19 cellular contexts compared by ENCODE assay signal in the genomic region with DNA sequence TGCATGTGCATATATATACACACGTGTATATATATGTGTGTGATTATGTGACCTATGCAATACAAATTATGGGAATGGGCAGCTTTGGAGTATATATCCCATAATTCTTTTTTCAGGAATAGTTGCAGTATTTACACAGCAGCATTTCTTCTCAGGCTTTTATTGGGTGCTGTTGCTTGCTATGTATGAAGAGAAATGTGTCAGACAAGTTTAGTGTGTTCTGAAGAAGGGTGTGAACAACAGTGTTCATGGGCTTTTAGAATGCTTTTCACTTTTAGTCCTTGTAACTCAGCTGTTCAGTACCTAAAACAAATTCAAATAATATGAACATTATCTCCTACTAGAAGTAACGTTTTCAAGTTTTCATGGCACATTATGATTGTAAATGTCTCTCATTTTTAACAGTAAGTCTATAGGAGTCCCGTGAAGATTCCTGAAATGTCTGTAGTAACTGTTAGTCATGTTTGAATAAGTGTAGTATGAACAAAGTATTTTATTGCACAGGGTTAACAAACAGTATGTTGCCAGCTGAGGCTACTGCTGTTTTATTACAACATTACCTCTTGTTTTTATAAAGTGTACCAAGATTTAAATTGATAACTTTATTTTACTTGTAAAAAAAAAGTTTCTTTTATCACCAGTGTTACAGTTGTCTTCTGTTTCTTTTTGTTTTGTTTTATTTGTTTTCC. TPM values are rescaled to one million over a fixed set of nuclear protein-coding genes. Genes with fewer than 3 reads are reported as not detected.
DNase-seq lines count a peak whose midpoint lies in the region; ATAC-seq, FAIRE-seq and TF ChIP-seq lines count a peak whose summit lies in the region.
"Had no signal": no experiment of that assay in that cellular context is flagged by ENCODE, and none has a peak within 500 bp of the region (broad histone marks: within the 10 kb centered on the region; RNA-seq: fewer than 3 reads in every experiment).

No MANE protein-coding gene starts in this region.

- H3K4me2 ChIP-seq in IMR-90 (ENCODE audit: low read depth, low read length) = no peak overlapping the region
- H3K4me2 ChIP-seq: KMS-11 had no signal

- no peak overlapping the region for H3K4ac ChIP-seq in IMR-90 (ENCODE audit: low read depth, low read length)

- H4K91ac ChIP-seq in IMR-90 (ENCODE audit: insufficient read depth, low read depth, low read length) = no peak overlapping the region

- H3K18ac ChIP-seq in IMR-90 (ENCODE audit: low read depth, low read length) = no peak overlapping the region

- peaks cover 0 to 11% of the 10 kb centered on the region in 2 experiments; a peak in 2 of 4 replicates for H3K79me1 ChIP-seq in IMR-90 (ENCODE audit: low read depth in 1 of 2, low read length in 2 of 2)

- H3K4me3 ChIP-seq in AG04449 (ENCODE audit: low read depth, low read length) = no peak overlapping the region
- H3K4me3 ChIP-seq in IMR-90 (ENCODE audit: insufficient read depth, low read depth, low read length) = no peak overlapping the region
- no peak overlapping the region for H3K4me3 ChIP-seq in pancreas
- H3K4me3 ChIP-seq: GM23248, SK-N-MC had no signal

- H3K4me1 ChIP-seq in IMR-90 (ENCODE audit: control insufficient read depth, insufficient read depth, low read length) = no peaks in the 10 kb centered on the region
- peaks cover 0 to 6% (median 3%) of the 10 kb centered on the region in 3 donors for H3K4me1 ChIP-seq in pancreas

- no TSS peak for BruUV-seq in IMR-90 (replicated peaks; lab: Mats Ljungman, UMichigan)

- no peak for TF ChIP-seq POLR2A in IMR-90 (IDR thresholded peaks at IDR 0.05; ENCODE audit: low read depth, low read length)

- H3K27ac ChIP-seq in IMR-90 (ENCODE audit: insufficient read depth, low read length) (no peak overlapping the region), pancreas (no peak overlapping the region)
- H3K27ac ChIP-seq: GM23248, KMS-11, SK-N-MC had no signal

- DNase-seq in AG04449 (ENCODE audit: low read depth, low spot score) (peak; percentile 17), IMR-90 (no peak), pancreas (no peak), left ventricle myocardium superior (no peak), COLO668 (lab: John Stamatoyannopoulos, UW; ENCODE audit: unreplicated experiment) (no peak)
- DNase-seq: CD4-positive, CD25-positive, alpha-beta regulatory T cell; DMS53; GM23248; MM.1S; NCI-H1092 treated with DMSO at 0.1 percent for 48 hours; NCI-H2081 treated with DMSO at 0.1 percent for 48 hours; NCI-H524; Right ventricle myocardium superior had no signal

- peaks cover 6% of the 10 kb centered on the region; the same call in 1 of the 2 replicates for H3K9me1 ChIP-seq in IMR-90 (ENCODE audit: insufficient read depth, low read length)

- no peak for TF ChIP-seq RAD21 in IMR-90 (IDR thresholded peaks at IDR 0.05; ENCODE audit: low read length)

- H4K20me1 ChIP-seq in IMR-90 (ENCODE audit: insufficient read depth, low read length) = no peaks in the 10 kb centered on the region

- no peak overlapping the region for H2BK15ac ChIP-seq in IMR-90 (ENCODE audit: low read depth, low read length)

- POLR2A ChIA-PET in AG04449 (lab: Yijun Ruan, JAX) (no interaction called here), IMR-90 (lab: Charles Lee; ENCODE audit: unreplicated experiment) (no interaction called here)

- no peak for TF ChIP-seq CTCF in AG04449 (IDR thresholded peaks at IDR 0.05; ENCODE audit: insufficient read depth, low read length, missing control alignments)
- TF ChIP-seq CTCF in IMR-90 (conservative IDR thresholded peaks at IDR 0.05; ENCODE audit: low read depth, low read length) = no peak
- no peak for TF ChIP-seq CTCF in pancreas (IDR thresholded peaks at IDR 0.05)

- no peak overlapping the region for H2AK9ac ChIP-seq in IMR-90 (replicated peaks; ENCODE audit: low read depth, low read length, poor library complexity)

- H2AK5ac ChIP-seq in IMR-90 (ENCODE audit: low read depth, low read length) = no peak overlapping the region

- no peak overlapping the region for H2BK5ac ChIP-seq in IMR-90 (ENCODE audit: low read depth, low read length, poor library complexity, severe bottlenecking)

- H3K9ac ChIP-seq in IMR-90 (ENCODE audit: low read depth, low read length) = no peak overlapping the region
- H3K9ac ChIP-seq: GM23248, KMS-11 had no signal

- H3K27me3 ChIP-seq in IMR-90 (ENCODE audit: control insufficient read depth, insufficient read depth, low read length) = no peaks in the 10 kb centered on the region
- no peaks in the 10 kb centered on the region for H3K27me3 ChIP-seq in pancreas

- H3K56ac ChIP-seq in IMR-90 (ENCODE audit: extremely low read depth, insufficient read depth, low read length) = no peak overlapping the region

- dilution Hi-C loops in IMR-90 (cut with HindIII; ENCODE audit: low sequenced_read_pairs, unreplicated experiment) = no loop called here

- H3K9me3 ChIP-seq in IMR-90 (ENCODE audit: control insufficient read depth, insufficient read depth, low read length) (no peaks in the 10 kb centered on the region), pancreas (no peaks in the 10 kb centered on the region)

- H3K36me3 ChIP-seq in IMR-90 (ENCODE audit: control insufficient read depth, insufficient read depth, low read length) (peaks cover 11% of the 10 kb centered on the region), pancreas (peaks cover 0 to 15% (median 8%) of the 10 kb centered on the region in 3 donors)

- no peak overlapping the region for H2BK20ac ChIP-seq in IMR-90 (ENCODE audit: low read depth, low read length)

- H2BK120ac ChIP-seq in IMR-90 (ENCODE audit: low read depth, low read length) = no peak overlapping the region

- H3K23ac ChIP-seq in IMR-90 (ENCODE audit: low read depth, low read length) = no peak overlapping the region

- no CpG with 5 or more reads among the region's 3 CpGs for WGBS in IMR-90 (ENCODE audit: extremely low coverage in 2 of 2, insufficient read length in 1 of 2), 2 experiments
- 40 to 48% methylated on average over 3 of the region's 3 CpGs for WGBS in pancreas, 2 donors

- in situ Hi-C loops in IMR-90 (cut with MboI; ENCODE audit: low sequenced_read_pairs) = no loop called here

- H4K5ac ChIP-seq in IMR-90 (ENCODE audit: low read depth, low read length) = no peak overlapping the region

- ATAC-seq in IMR-90 (ENCODE audit: low read depth) (peak; percentile 46), pancreas (peak in 1 of 4 donors; percentile 43), GM18519 (IDR thresholded peaks at IDR 0.05; ENCODE audit: low FRiP score, unreplicated experiment) (no peak), left ventricle myocardium superior (no peak)
- ATAC-seq: HepG2, Panc1 had no signal

- H3K14ac ChIP-seq in IMR-90 (replicated peaks; ENCODE audit: low read depth, low read length) = no peak overlapping the region

- H2AFZ ChIP-seq in IMR-90 (replicated peaks; ENCODE audit: low read length, poor library complexity) = no peak overlapping the region
- H2AFZ ChIP-seq: GM23248 had no signal

- intact Hi-C loops in IMR-90 (cut with micrococcal nuclease) = loop anchor here (2.0 kb wide), 1 partner anchor 25 kb away; no protein-coding TSS in a partner anchor
- intact Hi-C loops in pancreas (cut with DNase I) = no loop called here
- intact Hi-C loops in left ventricle myocardium superior (cut with micrococcal nuclease) = no loop called here

- FAIRE-seq in colon (lab: Jason Lieb, UNC) = peak; percentile 55
- FAIRE-seq in pancreas (lab: Jason Lieb, UNC) = peak; percentile 34
- FAIRE-seq: HepG2 had no signal

- CTCF ChIA-PET in AG04449 (lab: Yijun Ruan, JAX) = interaction anchor here (0.9 to 1.3 kb wide), 2 partner anchors 20 to 58 kb away, joined by 3 read pairs; no protein-coding TSS in a partner anchor
- CTCF ChIA-PET in IMR-90 (lab: Yijun Ruan, JAX) = no interaction called here

- H4K8ac ChIP-seq in IMR-90 (ENCODE audit: low read depth in 2 of 2, low read length in 2 of 2) = no peak overlapping the region

TF ChIP-seq in IMR-90, 13 proteins besides CTCF, POLR2A, EP300 and RAD21 (continues in another document):
- no peak for TF ChIP-seq FOS (IDR thresholded peaks at IDR 0.05; ENCODE audit: low read depth, low read length)
- TF ChIP-seq CEBPB (IDR thresholded peaks at IDR 0.05; ENCODE audit: low read depth, low read length) = no peak
- no peak for TF ChIP-seq NFE2L2 (IDR thresholded peaks at IDR 0.05; ENCODE audit: low read depth, low read length)
- no peak for TF ChIP-seq MXI1 (IDR thresholded peaks at IDR 0.05; ENCODE audit: borderline replicate concordance, low read depth, low read length)
- no peak for TF ChIP-seq RFX5 (IDR thresholded peaks at IDR 0.05; ENCODE audit: low read depth, low read length)
- TF ChIP-seq MAZ (IDR thresholded peaks at IDR 0.05; ENCODE audit: borderline replicate concordance, low read depth, low read length) = no peak
- TF ChIP-seq MAFK (IDR thresholded peaks at IDR 0.05; ENCODE audit: low read depth, low read length) = no peak
- TF ChIP-seq, protein P1, sequence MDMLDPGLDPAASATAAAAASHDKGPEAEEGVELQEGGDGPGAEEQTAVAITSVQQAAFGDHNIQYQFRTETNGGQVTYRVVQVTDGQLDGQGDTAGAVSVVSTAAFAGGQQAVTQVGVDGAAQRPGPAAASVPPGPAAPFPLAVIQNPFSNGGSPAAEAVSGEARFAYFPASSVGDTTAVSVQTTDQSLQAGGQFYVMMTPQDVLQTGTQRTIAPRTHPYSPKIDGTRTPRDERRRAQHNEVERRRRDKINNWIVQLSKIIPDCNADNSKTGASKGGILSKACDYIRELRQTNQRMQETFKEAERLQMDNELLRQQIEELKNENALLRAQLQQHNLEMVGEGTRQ (IDR thresholded peaks at IDR 0.05; ENCODE audit: low read depth, low read length) = no peak
- no peak for TF ChIP-seq RCOR1 (IDR thresholded peaks at IDR 0.05; ENCODE audit: insufficient replicate concordance, low read length)

RNA-seq across cellular contexts. Expression of a gene that starts 42.5 kb away (rescaled TPM):
- total RNA-seq in IMR-90 (2012; rRNA removed) (20.1 and 53.3 TPM in 2 replicates), pancreas (10 to 100 TPM; 15.2 to 29.0 (median 19.5) TPM), left ventricle myocardium superior (54.8 TPM)
- polyA plus RNA-seq in IMR-90 (2012; rRNA removed) (38.1 and 39.0 TPM in 2 replicates), pancreas (10 to 100 TPM in 1 of 2 donors, 1 to 10 TPM in 1; 4.3 to 13.4 TPM)
- 11.1 and 12.9 TPM in 2 replicates for polyA plus RNA-seq in IMR-90 (2012; cell fraction: cytosol; rRNA removed)
- 5.0 and 19.1 TPM in 2 replicates for polyA plus RNA-seq in IMR-90 (2012; cell fraction: nucleus; rRNA removed; ENCODE audit: low replicate concordance)

RNA-seq across cellular contexts. Expression of a gene that starts 42.8 kb away (rescaled TPM):
- total RNA-seq in IMR-90 (2012; rRNA removed) (7.3 and 20.0 TPM in 2 replicates), pancreas (1 to 10 TPM in 4 of 6 donors, under 1 TPM in 2; 0.95 to 1.6 (median 1.2) TPM), left ventricle myocardium superior (2.9 TPM)
- polyA plus RNA-seq in IMR-90 (2012; rRNA removed) (4.3 and 5.5 TPM in 2 replicates), pancreas (1 to 10 TPM; 1.1 to 1.7 TPM)
- 0.74 and 0.75 TPM in 2 replicates for polyA plus RNA-seq in IMR-90 (2012; cell fraction: cytosol; rRNA removed)
- 1.8 and 8.3 TPM in 2 replicates for polyA plus RNA-seq in IMR-90 (2012; cell fraction: nucleus; rRNA removed; ENCODE audit: low replicate concordance)

RNA-seq across cellular contexts. Expression of a gene that starts 58.7 kb away (rescaled TPM):
- total RNA-seq in IMR-90 (2012; rRNA removed) (33.3 and 39.8 TPM in 2 replicates), pancreas (10 to 100 TPM in 2 of 6 donors, 1 to 10 TPM in 4; 6.5 to 16.2 (median 8.7) TPM), left ventricle myocardium superior (8.7 TPM)
- polyA plus RNA-seq in IMR-90 (2012; rRNA removed) (9.5 and 10.6 TPM in 2 replicates), pancreas (10 to 100 TPM in 1 of 2 donors, 1 to 10 TPM in 1; 6.5 to 10.1 TPM)
- polyA plus RNA-seq in IMR-90 (2012; cell fraction: cytosol; rRNA removed) = 2.1 and 2.5 TPM in 2 replicates
- polyA plus RNA-seq in IMR-90 (2012; cell fraction: nucleus; rRNA removed; ENCODE audit: low replicate concordance) = 1.8 and 10.8 TPM in 2 replicates
